ENCODE assay signal across 11 cellular contexts in the genomic region with DNA sequence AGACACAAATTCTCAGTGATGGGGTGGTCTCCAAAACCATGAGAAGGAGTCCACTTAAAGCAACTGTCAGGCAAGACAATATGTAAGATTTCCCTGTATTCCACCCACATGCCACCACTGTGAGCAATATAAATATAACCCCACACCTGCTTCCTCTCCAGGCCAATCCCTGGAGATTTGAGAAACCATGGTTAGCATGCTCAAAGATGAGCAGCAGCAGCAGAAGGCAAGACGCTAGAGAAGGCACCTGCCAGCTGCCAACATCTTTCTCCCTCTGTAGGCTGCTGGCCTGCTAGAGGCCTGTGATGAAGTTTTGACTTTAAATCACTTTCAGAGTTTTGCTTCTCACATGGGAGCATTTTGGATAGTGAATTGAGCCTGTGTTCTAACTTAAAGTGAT. TPM values are rescaled to one million over a fixed set of nuclear protein-coding genes. Genes with fewer than 3 reads are reported as not detected.
DNase-seq lines count a peak whose midpoint lies in the region; ATAC-seq and TF ChIP-seq lines count a peak whose summit lies in the region.
"Had no signal": no experiment of that assay in that cellular context is flagged by ENCODE, and none has a peak within 500 bp of the region (broad histone marks: within the 10 kb centered on the region; RNA-seq: fewer than 3 reads in every experiment).

No MANE protein-coding gene starts in this region.

- no peaks in the 10 kb centered on the region for H3K9me3 ChIP-seq in thoracic aorta

- peaks cover 2% of the 10 kb centered on the region for H3K36me3 Mint-ChIP-seq in activated naive CD8-positive, alpha-beta T cell treated with anti-CD3 and anti-CD28 coated beads, Interleukin-2, amount 50 U/mL, for 24 hours (ENCODE audit: low read depth)
- H3K36me3 Mint-ChIP-seq in endothelial cell (ENCODE audit: low read depth, unreplicated experiment), result peaks cover 11% of the 10 kb centered on the region

- peaks cover 24% of the 10 kb centered on the region for H3K4me1 Mint-ChIP-seq in activated naive CD8-positive, alpha-beta T cell treated with anti-CD3 and anti-CD28 coated beads, Interleukin-2, amount 50 U/mL, for 24 hours
- no peaks in the 10 kb centered on the region for H3K4me1 Mint-ChIP-seq in endothelial cell (ENCODE audit: unreplicated experiment)

- H3K9me3 Mint-ChIP-seq in activated naive CD8-positive, alpha-beta T cell treated with anti-CD3 and anti-CD28 coated beads, Interleukin-2, amount 50 U/mL, for 24 hours, result no peaks in the 10 kb centered on the region
- no peaks in the 10 kb centered on the region for H3K9me3 Mint-ChIP-seq in endothelial cell (ENCODE audit: unreplicated experiment)
- H3K9me3 Mint-ChIP-seq: activated T-cell treated with anti-CD3 and anti-CD28 coated beads, Interleukin-2, amount 50 U/mL, for 24 hours had no signal

- no peaks in the 10 kb centered on the region for H3K36me3 ChIP-seq in thoracic aorta

- H3K27me3 ChIP-seq in thoracic aorta (replicated peaks; ENCODE audit: insufficient read depth), result no peaks in the 10 kb centered on the region

- no peaks in the 10 kb centered on the region for H3K27me3 Mint-ChIP-seq in activated naive CD8-positive, alpha-beta T cell treated with anti-CD3 and anti-CD28 coated beads, Interleukin-2, amount 50 U/mL, for 24 hours
- H3K27me3 Mint-ChIP-seq in endothelial cell (ENCODE audit: unreplicated experiment), result peaks cover 8% of the 10 kb centered on the region
- H3K27me3 Mint-ChIP-seq: activated T-cell treated with anti-CD3 and anti-CD28 coated beads, Interleukin-2, amount 50 U/mL, for 24 hours had no signal

- H3K4me1 ChIP-seq in thoracic aorta (ENCODE audit: control insufficient read depth in 1 of 2, low read depth in 2 of 2), result peaks cover 14 to 28% of the 10 kb centered on the region in 2 donors

- TF ChIP-seq CTCF in thoracic aorta (IDR thresholded peaks at IDR 0.05), result no peak
- no peak for TF ChIP-seq CTCF in endothelial cell (IDR thresholded peaks at IDR 0.05; ENCODE audit: unreplicated experiment)

- peak overlapping the region; percentile 18 for H3K4me3 Mint-ChIP-seq in activated naive CD8-positive, alpha-beta T cell treated with anti-CD3 and anti-CD28 coated beads, Interleukin-2, amount 50 U/mL, for 24 hours
- H3K4me3 Mint-ChIP-seq in endothelial cell (ENCODE audit: unreplicated experiment), result no peak overlapping the region
- H3K4me3 Mint-ChIP-seq: activated T-cell treated with anti-CD3 and anti-CD28 coated beads, Interleukin-2, amount 50 U/mL, for 24 hours had no signal

- DNase-seq in NCI-H2107 treated with DMSO at 0.1 percent for 48 hours (lab: John Stamatoyannopoulos, UW; ENCODE audit: unreplicated experiment) (peak; percentile 17), NCI-H2107 (lab: John Stamatoyannopoulos, UW) (no peak), kidney tubule cell (ENCODE audit: low spot score) (peak; percentile 17), thoracic aorta (ENCODE audit: low spot score) (no peak), endothelial cell (ENCODE audit: low spot score) (no peak)
- no peak for DNase-seq in activated naive CD8-positive, alpha-beta T cell treated with anti-CD3 and anti-CD28 coated beads, Interleukin-2, amount 50 U/mL, for 24 hours
- no peak for DNase-seq in stimulated activated CD4-positive, alpha-beta T cell treated with anti-CD3 and anti-CD28 coated beads, Interleukin-1b, Interleukin-23, amount 100 ng/mL, for 48 hours
- DNase-seq: 8988T; activated T-cell treated with anti-CD3 and anti-CD28 coated beads, Interleukin-2, amount 50 U/mL, for 24 hours; NCI-H82 had no signal

- no peak overlapping the region for H3K4me3 ChIP-seq in thoracic aorta

- H3K27ac Mint-ChIP-seq in activated naive CD8-positive, alpha-beta T cell treated with anti-CD3 and anti-CD28 coated beads, Interleukin-2, amount 50 U/mL, for 24 hours, result peak overlapping the region; percentile 67
- H3K27ac Mint-ChIP-seq in endothelial cell (ENCODE audit: unreplicated experiment), result no peak overlapping the region

- H3K27ac ChIP-seq in thoracic aorta, result peak overlapping the region; percentile 67 to 84

- ATAC-seq in activated naive CD8-positive, alpha-beta T cell treated with anti-CD3 and anti-CD28 coated beads, Interleukin-2, amount 50 U/mL, for 24 hours, result peak; percentile 9
- ATAC-seq in thoracic aorta (ENCODE audit: insufficient number of reproducible peaks, low FRiP score, low read depth), result no peak
- no peak for ATAC-seq in HG03469 (IDR thresholded peaks at IDR 0.05; ENCODE audit: unreplicated experiment)

RNA-seq across cellular contexts. Expression of a gene that starts 7.9 kb away (rescaled TPM):
- 1,000 to 10,000 TPM in 1 of 2 donors, 100 to 1,000 TPM in 1; 138 to 1,181 TPM for total RNA-seq in thoracic aorta
- total RNA-seq in endothelial cell (ENCODE audit: unreplicated experiment), result 41.3 TPM

RNA-seq across cellular contexts. Expression of a gene that starts 26.3 kb away (rescaled TPM):
- 100 to 1,000 TPM in 1 of 2 donors, 10 to 100 TPM in 1; 46.3 to 157 TPM for total RNA-seq in thoracic aorta
- 95.4 TPM for total RNA-seq in endothelial cell (ENCODE audit: unreplicated experiment)

Comparison
In these comparisons a context has a peak if more than half of its experiments do, and no peak if none do; other contexts are left out.
1. DNase-seq: peak in NCI-H2107 treated with DMSO at 0.1 percent for 48 hours (single experiment) and kidney tubule cell (single experiment); none in NCI-H2107 (single experiment), activated naive CD8-positive, alpha-beta T cell treated with anti-CD3 and anti-CD28 coated beads, Interleukin-2, amount 50 U/mL, for 24 hours (single experiment), thoracic aorta (single experiment), stimulated activated CD4-positive, alpha-beta T cell treated with anti-CD3 and anti-CD28 coated beads, Interleukin-1b, Interleukin-23, amount 100 ng/mL, for 48 hours (single experiment) and endothelial cell (single experiment).